2 cellular contexts compared by ENCODE assay signal in genomic region chr5:134240421-134240962, GRCh38.
TF ChIP-seq lines count a peak whose summit lies in the region.

No MANE protein-coding gene starts in this region.

TF ChIP-seq in GM23338, 12 proteins besides CTCF, POLR2A, EP300 and RAD21 (continued from another document):
- TF ChIP-seq POLR2AphosphoS5 (IDR thresholded peaks at IDR 0.05; ENCODE audit: low read depth) (no peak), ETS1 (IDR thresholded peaks at IDR 0.05) (no peak), STAT1 (IDR thresholded peaks at IDR 0.05; ENCODE audit: unreplicated experiment) (no peak), ZNF331 (CRISPR knock-in tag; IDR thresholded peaks at IDR 0.05; ENCODE audit: low read depth) (no peak), JUNB (IDR thresholded peaks at IDR 0.05; ENCODE audit: unreplicated experiment) (no peak), EZH2phosphoT487 (IDR thresholded peaks at IDR 0.05; ENCODE audit: unreplicated experiment) (no peak), CREB1 (CRISPR knock-in tag; IDR thresholded peaks at IDR 0.05; ENCODE audit: low read depth) (no peak), NANOG (IDR thresholded peaks at IDR 0.05; ENCODE audit: borderline replicate concordance) (no peak), ZNF114 (CRISPR knock-in tag; IDR thresholded peaks at IDR 0.05) (no peak)
- TF ChIP-seq, protein P1, sequence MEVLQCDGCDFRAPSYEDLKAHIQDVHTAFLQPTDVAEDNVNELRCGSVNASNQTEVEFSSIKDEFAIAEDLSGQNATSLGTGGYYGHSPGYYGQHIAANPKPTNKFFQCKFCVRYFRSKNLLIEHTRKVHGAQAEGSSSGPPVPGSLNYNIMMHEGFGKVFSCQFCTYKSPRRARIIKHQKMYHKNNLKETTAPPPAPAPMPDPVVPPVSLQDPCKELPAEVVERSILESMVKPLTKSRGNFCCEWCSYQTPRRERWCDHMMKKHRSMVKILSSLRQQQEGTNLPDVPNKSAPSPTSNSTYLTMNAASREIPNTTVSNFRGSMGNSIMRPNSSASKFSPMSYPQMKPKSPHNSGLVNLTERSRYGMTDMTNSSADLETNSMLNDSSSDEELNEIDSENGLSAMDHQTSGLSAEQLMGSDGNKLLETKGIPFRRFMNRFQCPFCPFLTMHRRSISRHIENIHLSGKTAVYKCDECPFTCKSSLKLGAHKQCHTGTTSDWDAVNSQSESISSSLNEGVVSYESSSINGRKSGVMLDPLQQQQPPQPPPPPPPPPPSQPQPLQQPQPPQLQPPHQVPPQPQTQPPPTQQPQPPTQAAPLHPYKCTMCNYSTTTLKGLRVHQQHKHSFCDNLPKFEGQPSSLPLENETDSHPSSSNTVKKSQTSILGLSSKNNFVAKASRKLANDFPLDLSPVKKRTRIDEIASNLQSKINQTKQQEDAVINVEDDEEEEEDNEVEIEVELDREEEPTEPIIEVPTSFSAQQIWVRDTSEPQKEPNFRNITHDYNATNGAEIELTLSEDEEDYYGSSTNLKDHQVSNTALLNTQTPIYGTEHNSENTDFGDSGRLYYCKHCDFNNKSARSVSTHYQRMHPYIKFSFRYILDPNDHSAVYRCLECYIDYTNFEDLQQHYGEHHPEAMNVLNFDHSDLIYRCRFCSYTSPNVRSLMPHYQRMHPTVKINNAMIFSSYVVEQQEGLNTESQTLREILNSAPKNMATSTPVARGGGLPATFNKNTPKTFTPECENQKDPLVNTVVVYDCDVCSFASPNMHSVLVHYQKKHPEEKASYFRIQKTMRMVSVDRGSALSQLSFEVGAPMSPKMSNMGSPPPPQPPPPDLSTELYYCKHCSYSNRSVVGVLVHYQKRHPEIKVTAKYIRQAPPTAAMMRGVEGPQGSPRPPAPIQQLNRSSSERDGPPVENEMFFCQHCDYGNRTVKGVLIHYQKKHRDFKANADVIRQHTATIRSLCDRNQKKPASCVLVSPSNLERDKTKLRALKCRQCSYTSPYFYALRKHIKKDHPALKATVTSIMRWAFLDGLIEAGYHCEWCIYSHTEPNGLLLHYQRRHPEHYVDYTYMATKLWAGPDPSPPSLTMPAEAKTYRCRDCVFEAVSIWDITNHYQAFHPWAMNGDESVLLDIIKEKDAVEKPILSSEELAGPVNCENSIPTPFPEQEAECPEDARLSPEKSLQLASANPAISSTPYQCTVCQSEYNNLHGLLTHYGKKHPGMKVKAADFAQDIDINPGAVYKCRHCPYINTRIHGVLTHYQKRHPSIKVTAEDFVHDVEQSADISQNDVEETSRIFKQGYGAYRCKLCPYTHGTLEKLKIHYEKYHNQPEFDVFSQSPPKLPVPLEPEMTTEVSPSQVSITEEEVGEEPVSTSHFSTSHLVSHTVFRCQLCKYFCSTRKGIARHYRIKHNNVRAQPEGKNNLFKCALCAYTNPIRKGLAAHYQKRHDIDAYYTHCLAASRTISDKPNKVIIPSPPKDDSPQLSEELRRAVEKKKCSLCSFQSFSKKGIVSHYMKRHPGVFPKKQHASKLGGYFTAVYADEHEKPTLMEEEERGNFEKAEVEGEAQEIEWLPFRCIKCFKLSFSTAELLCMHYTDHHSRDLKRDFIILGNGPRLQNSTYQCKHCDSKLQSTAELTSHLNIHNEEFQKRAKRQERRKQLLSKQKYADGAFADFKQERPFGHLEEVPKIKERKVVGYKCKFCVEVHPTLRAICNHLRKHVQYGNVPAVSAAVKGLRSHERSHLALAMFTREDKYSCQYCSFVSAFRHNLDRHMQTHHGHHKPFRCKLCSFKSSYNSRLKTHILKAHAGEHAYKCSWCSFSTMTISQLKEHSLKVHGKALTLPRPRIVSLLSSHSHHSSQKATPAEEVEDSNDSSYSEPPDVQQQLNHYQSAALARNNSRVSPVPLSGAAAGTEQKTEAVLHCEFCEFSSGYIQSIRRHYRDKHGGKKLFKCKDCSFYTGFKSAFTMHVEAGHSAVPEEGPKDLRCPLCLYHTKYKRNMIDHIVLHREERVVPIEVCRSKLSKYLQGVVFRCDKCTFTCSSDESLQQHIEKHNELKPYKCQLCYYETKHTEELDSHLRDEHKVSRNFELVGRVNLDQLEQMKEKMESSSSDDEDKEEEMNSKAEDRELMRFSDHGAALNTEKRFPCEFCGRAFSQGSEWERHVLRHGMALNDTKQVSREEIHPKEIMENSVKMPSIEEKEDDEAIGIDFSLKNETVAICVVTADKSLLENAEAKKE (CRISPR knock-in tag; IDR thresholded peaks at IDR 0.05): no peak

TF ChIP-seq in WTC11, 78 proteins besides CTCF, POLR2A, EP300 and RAD21 (continued from another document):
- TF ChIP-seq, protein P2, sequence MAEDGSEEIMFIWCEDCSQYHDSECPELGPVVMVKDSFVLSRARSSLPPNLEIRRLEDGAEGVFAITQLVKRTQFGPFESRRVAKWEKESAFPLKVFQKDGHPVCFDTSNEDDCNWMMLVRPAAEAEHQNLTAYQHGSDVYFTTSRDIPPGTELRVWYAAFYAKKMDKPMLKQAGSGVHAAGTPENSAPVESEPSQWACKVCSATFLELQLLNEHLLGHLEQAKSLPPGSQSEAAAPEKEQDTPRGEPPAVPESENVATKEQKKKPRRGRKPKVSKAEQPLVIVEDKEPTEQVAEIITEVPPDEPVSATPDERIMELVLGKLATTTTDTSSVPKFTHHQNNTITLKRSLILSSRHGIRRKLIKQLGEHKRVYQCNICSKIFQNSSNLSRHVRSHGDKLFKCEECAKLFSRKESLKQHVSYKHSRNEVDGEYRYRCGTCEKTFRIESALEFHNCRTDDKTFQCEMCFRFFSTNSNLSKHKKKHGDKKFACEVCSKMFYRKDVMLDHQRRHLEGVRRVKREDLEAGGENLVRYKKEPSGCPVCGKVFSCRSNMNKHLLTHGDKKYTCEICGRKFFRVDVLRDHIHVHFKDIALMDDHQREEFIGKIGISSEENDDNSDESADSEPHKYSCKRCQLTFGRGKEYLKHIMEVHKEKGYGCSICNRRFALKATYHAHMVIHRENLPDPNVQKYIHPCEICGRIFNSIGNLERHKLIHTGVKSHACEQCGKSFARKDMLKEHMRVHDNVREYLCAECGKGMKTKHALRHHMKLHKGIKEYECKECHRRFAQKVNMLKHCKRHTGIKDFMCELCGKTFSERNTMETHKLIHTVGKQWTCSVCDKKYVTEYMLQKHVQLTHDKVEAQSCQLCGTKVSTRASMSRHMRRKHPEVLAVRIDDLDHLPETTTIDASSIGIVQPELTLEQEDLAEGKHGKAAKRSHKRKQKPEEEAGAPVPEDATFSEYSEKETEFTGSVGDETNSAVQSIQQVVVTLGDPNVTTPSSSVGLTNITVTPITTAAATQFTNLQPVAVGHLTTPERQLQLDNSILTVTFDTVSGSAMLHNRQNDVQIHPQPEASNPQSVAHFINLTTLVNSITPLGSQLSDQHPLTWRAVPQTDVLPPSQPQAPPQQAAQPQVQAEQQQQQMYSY (CRISPR knock-in tag; IDR thresholded peaks at IDR 0.05): no peak
- TF ChIP-seq IRF2 (CRISPR knock-in tag; IDR thresholded peaks at IDR 0.05; ENCODE audit: borderline replicate concordance, low read depth): no peak
